8 cellular contexts compared by ENCODE assay signal in the genomic region with DNA sequence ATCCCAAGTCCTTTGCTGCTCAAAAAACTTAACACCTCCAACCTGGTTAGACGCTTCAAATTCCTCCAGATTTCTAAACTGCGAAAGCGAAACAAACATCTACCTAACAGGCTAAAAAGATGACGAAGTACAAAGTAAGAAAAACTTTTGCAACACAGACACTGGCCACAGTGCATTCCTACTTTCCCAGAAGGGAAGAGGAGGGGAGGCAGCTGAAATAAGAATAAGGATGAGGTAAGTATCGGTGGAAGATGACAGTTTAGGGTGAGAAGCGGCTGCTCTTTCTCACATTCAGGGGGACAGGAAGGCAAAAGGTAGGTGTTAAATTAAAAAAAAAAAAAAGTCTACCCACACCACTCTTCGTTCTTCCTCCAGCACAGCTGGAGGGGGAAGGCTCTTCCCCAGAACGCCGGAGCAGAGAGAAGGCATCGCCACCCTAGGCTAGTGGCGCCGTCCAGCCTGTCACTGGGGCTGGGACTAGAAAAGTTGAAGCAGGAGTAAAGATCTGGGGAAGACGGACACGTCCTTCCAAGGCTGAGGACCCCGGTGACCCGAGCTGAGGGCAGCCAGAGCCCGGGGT. TPM values are rescaled to one million over a fixed set of nuclear protein-coding genes. Genes with fewer than 3 reads are reported as not detected.
DNase-seq lines count a peak whose midpoint lies in the region; ATAC-seq, FAIRE-seq and TF ChIP-seq lines count a peak whose summit lies in the region.

No MANE protein-coding gene starts in this region.

- peak overlapping the region; percentile 94 for H3K27ac Mint-ChIP-seq in chondrocyte (ENCODE audit: unreplicated experiment)

- BruUV-seq in PC-3 (replicated peaks; lab: Mats Ljungman, UMichigan) = TSS peak; percentile 60

- H3K4me2 ChIP-seq in A549 (peak overlapping the region; percentile 83), PC-3 (ENCODE audit: low read length) (peak overlapping the region; percentile 93)

- peak overlapping the region; percentile 77 to 91 for H3K27ac ChIP-seq in A549
- H3K27ac ChIP-seq in PC-3 (ENCODE audit: low read length) = peak overlapping the region; percentile 69
- peak overlapping the region; percentile 83 for H3K27ac ChIP-seq in thymus (ENCODE audit: low read depth)

- no peaks in the 10 kb centered on the region for H3K9me2 ChIP-seq in PC-3 (replicated peaks; ENCODE audit: low read length)

- peak overlapping the region; percentile 81 for H3K4me3 Mint-ChIP-seq in chondrocyte (ENCODE audit: unreplicated experiment)

- H3K4me1 Mint-ChIP-seq in chondrocyte (ENCODE audit: low read depth) = peaks cover 21% of the 10 kb centered on the region

- 1% methylated on average over 17 of the region's 17 CpGs for WGBS in A549 (ENCODE audit: missing lambda C conversion rate)
- 1 to 3% methylated on average over 17 of the region's 17 CpGs for WGBS in lower leg skin, 2 donors
- under 1% methylated on average over 17 of the region's 17 CpGs for WGBS in thymus

- no peaks in the 10 kb centered on the region for H3K27me3 Mint-ChIP-seq in chondrocyte (ENCODE audit: low read depth)

- peaks cover 11% of the 10 kb centered on the region; the same call in 1 of the 3 replicates for H3K4me1 ChIP-seq in A549
- H3K4me1 ChIP-seq in PC-3 (ENCODE audit: insufficient read depth, low read length) = peaks cover 24% of the 10 kb centered on the region
- H3K4me1 ChIP-seq in thymus (ENCODE audit: control insufficient read depth, insufficient read depth, low read length) = peaks cover 11% of the 10 kb centered on the region

- intact Hi-C loops in PC-3 (cut with micrococcal nuclease) = loop anchor here (1.0 to 5.0 kb wide), 5 partner anchors 48 to 315 kb away; partner anchors contain the start of gene COMMD3
- intact Hi-C loops in lower leg skin (cut with DNase I; ENCODE audit: low total_unique reads) = no loop called here

- no peak for TF ChIP-seq EP300 in A549 (IDR thresholded peaks at IDR 0.05)

- CTCF ChIA-PET in A549 (lab: Yijun Ruan, JAX) = interaction anchor here (0.7 to 4.0 kb wide), 6 partner anchors 9 to 986 kb away, joined by 3 to 11 read pairs (median 5); no protein-coding TSS in a partner anchor
- CTCF ChIA-PET in PC-3 (lab: Charles Lee) = interaction anchor here (0.5 kb wide), 1 partner anchor 817 kb away, joined by 3 read pairs; no protein-coding TSS in a partner anchor

- H3K4me3 ChIP-seq in A549 (peak overlapping the region; percentile 76), PC-3 (ENCODE audit: low read length) (peak overlapping the region; percentile 81), lower leg skin (ENCODE audit: low read depth, poor library complexity, severe bottlenecking) (peak overlapping the region; percentile 80), thymus (ENCODE audit: low read length) (peak overlapping the region; percentile 71)

- TF ChIP-seq CTCF in A549 (IDR thresholded peaks at IDR 0.05) = no peak
- no peak for TF ChIP-seq CTCF in PC-3 (conservative IDR thresholded peaks at IDR 0.05; ENCODE audit: low read depth, low read length)
- no peak for TF ChIP-seq CTCF in chondrocyte (IDR thresholded peaks at IDR 0.05)
- TF ChIP-seq CTCF in lower leg skin (IDR thresholded peaks at IDR 0.05) = no peak

- H3K79me2 ChIP-seq in PC-3 (ENCODE audit: low read length) = peaks cover 57% of the 10 kb centered on the region

- peak in 1 of 2 experiments; percentile 13 for DNase-seq in A549 (ENCODE audit: low read depth in 1 of 2, low spot score in 1 of 2)
- peak; percentile 20 for DNase-seq in GM12892 (ENCODE audit: insufficient read length)
- peak; percentile 27 for DNase-seq in PC-3
- no peak for DNase-seq in chondrocyte (ENCODE audit: low spot score)
- DNase-seq in lower leg skin (ENCODE audit: low spot score in 2 of 2) = no peak
- DNase-seq in D341Med (ENCODE audit: low spot score) = no peak

- H3K27me3 ChIP-seq in PC-3 (ENCODE audit: low read length) = no peaks in the 10 kb centered on the region
- no peaks in the 10 kb centered on the region for H3K27me3 ChIP-seq in thymus (ENCODE audit: control insufficient read depth, insufficient read depth)

- ATAC-seq in A549 (peak in 1 of 2 experiments; percentile 3; a peak in 3 of 6 replicates), HG02798 (IDR thresholded peaks at IDR 0.05; ENCODE audit: poor library complexity, unreplicated experiment) (peak; percentile 15), PC-3 (no peak; the same call in 1 of the 2 replicates)

- no peak for TF ChIP-seq RAD21 in A549 (conservative IDR thresholded peaks at IDR 0.05 in 1 of 2, IDR thresholded peaks at IDR 0.05 in 1 of 2)

- peaks cover 5% of the 10 kb centered on the region for H3K36me3 Mint-ChIP-seq in chondrocyte (ENCODE audit: low read depth)

- FAIRE-seq in A549 (lab: Jason Lieb, UNC) = no peak
- peak; percentile 53 for FAIRE-seq in GM12892 (lab: Jason Lieb, UNC)

- no peaks in the 10 kb centered on the region for H3F3A ChIP-seq in PC-3 (ENCODE audit: low read length, unreplicated experiment)

- H4K20me1 ChIP-seq in PC-3 (ENCODE audit: low read length) = peaks cover 32% of the 10 kb centered on the region

- POLR2A ChIA-PET in A549 (lab: Yijun Ruan, JAX) = interaction anchor here (0.8 to 2.6 kb wide), 6 partner anchors 9 to 506 kb away, joined by 3 to 19 read pairs (median 7); partner anchors contain the start of gene COMMD3
- POLR2A ChIA-PET in PC-3 (lab: Charles Lee; ENCODE audit: unreplicated experiment) = interaction anchor here (0.6 kb wide), 1 partner anchor 370 kb away, joined by 3 read pairs; no protein-coding TSS in a partner anchor

- peak overlapping the region; percentile 91 for H3K9ac ChIP-seq in PC-3 (ENCODE audit: low read length)

- peak overlapping the region; percentile 41; the same call in 1 of the 2 replicates for H2AFZ ChIP-seq in PC-3 (ENCODE audit: low read length)

- no peaks in the 10 kb centered on the region; the same call in 1 of the 2 replicates for H3K36me3 ChIP-seq in PC-3 (ENCODE audit: low read depth, low read length)
- no peaks in the 10 kb centered on the region for H3K36me3 ChIP-seq in thymus (ENCODE audit: control insufficient read depth, insufficient read depth)

- no peaks in the 10 kb centered on the region; the same call in 2 of the 3 replicates for H3K9me3 ChIP-seq in A549
- H3K9me3 ChIP-seq in PC-3 (ENCODE audit: low read length) = no peaks in the 10 kb centered on the region
- no peaks in the 10 kb centered on the region for H3K9me3 ChIP-seq in thymus (ENCODE audit: control insufficient read depth)

- no peak for TF ChIP-seq POLR2A in A549 (IDR thresholded peaks at IDR 0.05; ENCODE audit: low read length)
- no peak for TF ChIP-seq POLR2A in GM12892 (IDR thresholded peaks at IDR 0.05; ENCODE audit: low read depth, low read length)
- TF ChIP-seq POLR2A in lower leg skin (IDR thresholded peaks at IDR 0.05) = no peak

- H3K9me3 Mint-ChIP-seq in chondrocyte (ENCODE audit: low read depth) = peaks cover 9% of the 10 kb centered on the region

TF ChIP-seq in A549, 52 proteins besides CTCF, POLR2A, EP300 and RAD21:
- TF ChIP-seq, protein P1, sequence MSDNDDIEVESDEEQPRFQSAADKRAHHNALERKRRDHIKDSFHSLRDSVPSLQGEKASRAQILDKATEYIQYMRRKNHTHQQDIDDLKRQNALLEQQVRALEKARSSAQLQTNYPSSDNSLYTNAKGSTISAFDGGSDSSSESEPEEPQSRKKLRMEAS (IDR thresholded peaks at IDR 0.05) = no peak
- no peak for TF ChIP-seq HOXB5 (CRISPR knock-in tag; IDR thresholded peaks at IDR 0.05)
- no peak for TF ChIP-seq POLR2AphosphoS2 (conservative IDR thresholded peaks at IDR 0.05; ENCODE audit: low read length)
- no peak for TF ChIP-seq BCL3 (IDR thresholded peaks at IDR 0.05)
- no peak for TF ChIP-seq HOXB13 (CRISPR knock-in tag; IDR thresholded peaks at IDR 0.05; ENCODE audit: low read depth)
- TF ChIP-seq CHD2 (IDR thresholded peaks at IDR 0.05; ENCODE audit: low read length, partially characterized antibody) = no peak
- TF ChIP-seq FOSB (CRISPR knock-in tag; IDR thresholded peaks at IDR 0.05) = no peak
- no peak for TF ChIP-seq FOSL2 (IDR thresholded peaks at IDR 0.05)
- no peak for TF ChIP-seq FOSL2 (CRISPR knock-in tag; IDR thresholded peaks at IDR 0.05)
- no peak for TF ChIP-seq RCOR1 (IDR thresholded peaks at IDR 0.05; ENCODE audit: low read depth, low read length)
- no peak for TF ChIP-seq KDM1A (IDR thresholded peaks at IDR 0.05; ENCODE audit: low read depth)
- TF ChIP-seq JUNB (IDR thresholded peaks at IDR 0.05) = no peak
TF ChIP-seq in A549: peak in this region for 0.

RNA-seq across cellular contexts. Expression of gene DNAJC1, which starts 0.9 kb away (rescaled TPM):
- polyA plus RNA-seq in A549 (2011; rRNA removed) (29.8 and 34.2 TPM in 2 replicates), A549 (2017; fragmentation: RNase III; extraction: RNeasy Plus Mini Kit Qiagen cat#74134 plus additional on column Dnase treatment) (17.6 to 19.3 TPM (median 19.2 TPM) in 3 replicates), thymus (19.9 TPM)
- polyA plus RNA-seq in A549 (2012; cell fraction: cytosol; rRNA removed) = 13.5 and 13.8 TPM in 2 replicates
- 22.1 and 22.4 TPM in 2 replicates for polyA plus RNA-seq in A549 (2012; cell fraction: nucleus; rRNA removed)
- polyA minus RNA-seq in A549 (2011; rRNA and poly(A)+ RNA removed) = 20.9 and 28.3 TPM in 2 replicates
- polyA plus RNA-seq in GM12892 (2012; ENCODE audit: missing spikeins) = 14.3 TPM
- total RNA-seq in PC-3 (2014; rRNA removed) (46.4 and 53.4 TPM in 2 replicates), chondrocyte (39.9 to 46.5 TPM (median 45.1 TPM) in 3 replicates), lower leg skin (100 to 1,000 TPM in 1 of 4 donors, 10 to 100 TPM in 3; 22.8 to 101 (median 49.4) TPM)

Comparison
In these comparisons a context has a peak if more than half of its experiments do, and no peak if none do; other contexts are left out.
1. DNase-seq: peak in GM12892 (single experiment) and PC-3 (single experiment); none in chondrocyte (single experiment), lower leg skin (0 of 2) and D341Med (single experiment).
2. Peak in every context shown above with its lines, with median percentiles within 50 percentile points of each other: H3K27ac ChIP-seq and H3K4me3 ChIP-seq.